ENCODE assay signal across 8 cellular contexts in genomic region chr17:64081802-64082799, GRCh38. TPM values are rescaled to one million over a fixed set of nuclear protein-coding genes. Genes with fewer than 3 reads are reported as not detected.
DNase-seq lines count a peak whose midpoint lies in the region; ATAC-seq, FAIRE-seq and TF ChIP-seq lines count a peak whose summit lies in the region.

No MANE protein-coding gene starts in this region.

- H3K4me3 ChIP-seq in AG10803 (ENCODE audit: low read length), result no peak overlapping the region
- no peak overlapping the region for H3K4me3 ChIP-seq in RWPE2 (ENCODE audit: severe bottlenecking)
- no peak overlapping the region for H3K4me3 ChIP-seq in colonic mucosa
- peak overlapping the region; percentile 12 to 39 for H3K4me3 ChIP-seq in neutrophil (ENCODE audit: low read depth in 1 of 2, low read length in 1 of 2)

- TF ChIP-seq CTCF in AG10803 (conservative IDR thresholded peaks at IDR 0.05; ENCODE audit: low read length) (peak; percentile 30), RWPE2 (IDR thresholded peaks at IDR 0.05; ENCODE audit: poor library complexity, severe bottlenecking) (no peak), colonic mucosa (IDR thresholded peaks at IDR 0.05) (no peak), neutrophil (IDR thresholded peaks at IDR 0.05) (no peak)

- peak overlapping the region in 1 of 2 donors; percentile 32 for H3K9ac ChIP-seq in colonic mucosa (ENCODE audit: low read depth in 2 of 2, low read length in 2 of 2)

- DNase-seq in AG10803 (ENCODE audit: low read depth) (peak; percentile 91), GM12892 (ENCODE audit: insufficient read length) (no peak), M059J (ENCODE audit: low read depth) (peak; percentile 72), RWPE2 (ENCODE audit: low spot score) (no peak), colonic mucosa (peak; percentile 33), foreskin melanocyte (no peak)

- H3K27ac ChIP-seq in RWPE2 (ENCODE audit: poor library complexity, severe bottlenecking) (peak overlapping the region; percentile 83), colonic mucosa (peak overlapping the region; percentile 58), neutrophil (peak overlapping the region; percentile 99)

- H3K27me3 ChIP-seq in RWPE2 (ENCODE audit: insufficient read depth, poor library complexity, severe bottlenecking) (no peaks in the 10 kb centered on the region), colonic mucosa (no peaks in the 10 kb centered on the region), neutrophil (no peaks in the 10 kb centered on the region)

- H3K36me3 ChIP-seq in RWPE2 (ENCODE audit: low read depth) (no peaks in the 10 kb centered on the region), colonic mucosa (peaks cover 6% of the 10 kb centered on the region), neutrophil (no peaks in the 10 kb centered on the region)

- peaks cover 41% of the 10 kb centered on the region for H3K4me1 ChIP-seq in RWPE2 (ENCODE audit: insufficient read depth, poor library complexity, severe bottlenecking)
- H3K4me1 ChIP-seq in colonic mucosa, result peaks cover 14% of the 10 kb centered on the region
- peaks cover 56 to 59% of the 10 kb centered on the region in 2 experiments for H3K4me1 ChIP-seq in neutrophil (ENCODE audit: control insufficient read depth in 1 of 2, insufficient read depth in 1 of 2, low read depth in 1 of 2, low read length in 1 of 2)

- intact Hi-C loops in colonic mucosa (cut with DNase I), result no loop called here

- no peaks in the 10 kb centered on the region for H3K9me3 ChIP-seq in RWPE2 (ENCODE audit: severe bottlenecking)
- H3K9me3 ChIP-seq in colonic mucosa, result no peaks in the 10 kb centered on the region
- H3K9me3 ChIP-seq in neutrophil, result no peaks in the 10 kb centered on the region

- FAIRE-seq in GM12892 (lab: Jason Lieb, UNC), result peak; percentile 9

- ATAC-seq in RWPE2 (ENCODE audit: low read depth), result peak; percentile 91
- ATAC-seq in GM19328 (IDR thresholded peaks at IDR 0.05; ENCODE audit: unreplicated experiment), result no peak

- no peak for TF ChIP-seq POLR2A in GM12892 (IDR thresholded peaks at IDR 0.05; ENCODE audit: low read depth, low read length)

RNA-seq across cellular contexts. Expression of gene ERN1, which starts 47.8 kb away (rescaled TPM):
- 7.7 TPM for polyA plus RNA-seq in GM12892 (2012; ENCODE audit: missing spikeins)
- 0.98 and 1.5 TPM in 2 replicates for total RNA-seq in M059J (2014; rRNA removed; shearing (Covaris generic))
- 10 to 100 TPM; 19.2 to 19.6 TPM for total RNA-seq in colonic mucosa

Comparison
In these comparisons a context has a peak if more than half of its experiments do, and no peak if none do; other contexts are left out.
1. DNase-seq: peak in AG10803 (single experiment), M059J (single experiment) and colonic mucosa (single experiment); none in GM12892 (single experiment), RWPE2 (single experiment) and foreskin melanocyte (single experiment).
2. H3K4me3 ChIP-seq: peak in neutrophil (2 of 2); none in AG10803 (single experiment), RWPE2 (single experiment) and colonic mucosa (single experiment).
3. Peak in every context shown above with its lines, with median percentiles within 50 percentile points of each other: H3K27ac ChIP-seq.